Comparison of ENCODE assay signal across 1 cellular context in genomic region chr7:104059103-104059502, GRCh38.
TF ChIP-seq lines count a peak whose summit lies in the region.

No MANE protein-coding gene starts in this region.

TF ChIP-seq in GM23338, 12 proteins besides CTCF, POLR2A, EP300 and RAD21 (continued from another document):
- TF ChIP-seq REST (IDR thresholded peaks at IDR 0.05; ENCODE audit: unreplicated experiment): no peak
- TF ChIP-seq EZH2phosphoT487 (IDR thresholded peaks at IDR 0.05; ENCODE audit: unreplicated experiment): no peak
- TF ChIP-seq ZNF462 (CRISPR knock-in tag; IDR thresholded peaks at IDR 0.05): no peak
- no peak for TF ChIP-seq JUNB (IDR thresholded peaks at IDR 0.05; ENCODE audit: unreplicated experiment)
- TF ChIP-seq NANOG (IDR thresholded peaks at IDR 0.05; ENCODE audit: borderline replicate concordance): no peak
- TF ChIP-seq STAT1 (IDR thresholded peaks at IDR 0.05; ENCODE audit: unreplicated experiment): no peak
TF ChIP-seq in GM23338: peak in this region for 0.
